Comparison of ENCODE assay signal across 9 cellular contexts in genomic region chr1:162632743-162633326, GRCh38. TPM values are rescaled to one million over a fixed set of nuclear protein-coding genes. Genes with fewer than 3 reads are reported as not detected.
A peak's percentile ranks its signal among the peaks of the same experiment; 100 is the strongest.
DNase-seq lines count a peak whose midpoint lies in the region; ATAC-seq and TF ChIP-seq lines count a peak whose summit lies in the region.
"Had no signal": no experiment of that assay in that cellular context is flagged by ENCODE, and none has a peak within 500 bp of the region (broad histone marks: within the 10 kb centered on the region; RNA-seq: fewer than 3 reads in every experiment).

No MANE protein-coding gene starts in this region.

- H3K4me2 ChIP-seq in osteoblast (ENCODE audit: insufficient read depth, low read length), result peak overlapping the region; percentile 95

- H3K9me3 ChIP-seq in SJSA1 (replicated peaks) (no peaks in the 10 kb centered on the region), osteoblast (ENCODE audit: low read depth, low read length) (no peaks in the 10 kb centered on the region)

- H4K20me1 ChIP-seq in osteoblast (ENCODE audit: insufficient read depth, low read length), result peaks cover 28% of the 10 kb centered on the region

- DNase-seq in Ammon's horn (ENCODE audit: low spot score), result peak; percentile 6
- DNase-seq in SJSA1 (ENCODE audit: low read depth in 1 of 2, low spot score in 2 of 2), result peak in 1 of 2 experiments; percentile 65
- peak; percentile 23 for DNase-seq in fibroblast of the conjunctiva (ENCODE audit: low read depth)
- no peak for DNase-seq in osteoblast (ENCODE audit: insufficient read length, low spot score, missing footprints)
- DNase-seq in NCI-H1694 treated with DMSO at 0.1 percent for 48 hours (lab: John Stamatoyannopoulos, UW), result no peak
- DNase-seq in germinal center (ENCODE audit: low spot score), result no peak
- no peak for DNase-seq in GF-D8 (lab: John Stamatoyannopoulos, UW)
- DNase-seq: activated naive CD4-positive, alpha-beta T cell treated with Interleukin-2 at 50 U/mL for 16 hours had no signal

- peak overlapping the region; percentile 39 for H2AFZ ChIP-seq in osteoblast (ENCODE audit: low read length)

- TF ChIP-seq CTCF in osteoblast (IDR thresholded peaks at IDR 0.05; ENCODE audit: extremely low read depth, low read depth, low read length), result no peak

- H3K4me3 ChIP-seq in SJSA1 (peak overlapping the region; percentile 46), osteoblast (ENCODE audit: insufficient read depth, low read length) (peak overlapping the region; percentile 79)

- H3K36me3 ChIP-seq in SJSA1, result no peaks in the 10 kb centered on the region
- no peaks in the 10 kb centered on the region for H3K36me3 ChIP-seq in osteoblast (ENCODE audit: insufficient read depth, low read length)

- H3K4me1 ChIP-seq in SJSA1 (replicated peaks) (peaks cover 52% of the 10 kb centered on the region), osteoblast (ENCODE audit: insufficient read depth, low read length) (peaks cover 59% of the 10 kb centered on the region)

- H3K27me3 ChIP-seq in SJSA1 (replicated peaks) (no peaks in the 10 kb centered on the region), osteoblast (ENCODE audit: insufficient read depth, low read length) (no peaks in the 10 kb centered on the region)

- peak overlapping the region; percentile 86 for H3K27ac ChIP-seq in SJSA1
- H3K27ac ChIP-seq in osteoblast (ENCODE audit: low read depth, low read length), result peak overlapping the region; percentile 96

- no peak for ATAC-seq in HG03457 (IDR thresholded peaks at IDR 0.05; ENCODE audit: unreplicated experiment)

- peaks cover 53% of the 10 kb centered on the region for H3K79me2 ChIP-seq in osteoblast (ENCODE audit: insufficient read depth, low read length)

RNA-seq across cellular contexts. Expression of gene DDR2, which starts 0.6 kb away (rescaled TPM):
- 52.7 and 62.8 TPM in 2 replicates for total RNA-seq in SJSA1 (2014; rRNA removed; shearing (Covaris generic))
- 363 and 384 TPM in 2 replicates for total RNA-seq in osteoblast

Comparison
In these comparisons a context has a peak if more than half of its experiments do, and no peak if none do; other contexts are left out.
1. DNase-seq: peak in Ammon's horn (single experiment) and fibroblast of the conjunctiva (single experiment); none in osteoblast (single experiment), NCI-H1694 treated with DMSO at 0.1 percent for 48 hours (single experiment), germinal center (single experiment) and GF-D8 (single experiment).